In the genomic region with DNA sequence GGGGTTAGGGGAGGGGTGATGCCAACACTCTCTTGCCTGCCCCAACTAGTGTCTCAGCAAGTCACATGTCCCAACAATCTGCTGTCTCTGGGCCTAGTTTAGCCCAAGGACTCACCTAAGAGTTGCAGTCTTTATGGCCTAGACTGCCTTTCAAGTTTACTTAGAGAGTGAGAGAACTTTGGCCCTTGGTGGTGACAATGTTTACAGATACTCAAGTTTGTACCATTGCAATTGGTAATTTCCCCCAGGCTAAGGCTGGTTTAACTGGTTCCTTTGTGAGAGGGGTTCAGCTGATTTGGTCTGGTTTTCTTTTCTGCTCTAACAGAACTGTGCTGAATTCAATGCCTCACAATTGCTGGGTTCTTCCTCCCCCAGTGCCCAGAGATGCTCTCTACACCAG, we compare ENCODE assay signal across 24 cellular contexts.
DNase-seq lines count a peak whose midpoint lies in the region; TF ChIP-seq lines count a peak whose summit lies in the region.
"Had no signal": no experiment of that assay in that cellular context is flagged by ENCODE, and none has a peak within 500 bp of the region (broad histone marks: within the 10 kb centered on the region; RNA-seq: fewer than 3 reads in every experiment).

No MANE protein-coding gene starts in this region.

- H3K79me2 ChIP-seq in Karpas-422 (ENCODE audit: low read length) = no peaks in the 10 kb centered on the region

- H3K4me2 ChIP-seq in Karpas-422 (ENCODE audit: low read depth, low read length, poor library complexity, severe bottlenecking) = no peak overlapping the region

- no peaks in the 10 kb centered on the region for H3K9me2 ChIP-seq in Karpas-422 (replicated peaks; ENCODE audit: insufficient read depth, low read length)

- H3K9me3 ChIP-seq in Karpas-422 (ENCODE audit: low read length) = peaks cover 23% of the 10 kb centered on the region
- no peaks in the 10 kb centered on the region for H3K9me3 ChIP-seq in effector memory CD4-positive, alpha-beta T cell (ENCODE audit: control insufficient read depth, low read length)
- H3K9me3 ChIP-seq: Peyer's patch had no signal

- H3K4me1 ChIP-seq in Karpas-422 (ENCODE audit: low read length) = no peaks in the 10 kb centered on the region
- no peaks in the 10 kb centered on the region for H3K4me1 ChIP-seq in effector memory CD4-positive, alpha-beta T cell (ENCODE audit: control insufficient read depth, insufficient read depth, low read length, poor library complexity, severe bottlenecking)
- H3K4me1 ChIP-seq: Peyer's patch had no signal

- no peaks in the 10 kb centered on the region for H4K20me1 ChIP-seq in Karpas-422 (ENCODE audit: insufficient read depth, low read depth, low read length)

- H3K4me3 ChIP-seq in Karpas-422 (ENCODE audit: low read length) = no peak overlapping the region
- H3K4me3 ChIP-seq in epithelial cell of esophagus (ENCODE audit: low read length) = no peak overlapping the region
- H3K4me3 ChIP-seq in dorsolateral prefrontal cortex = no peak overlapping the region
- no peak overlapping the region for H3K4me3 ChIP-seq in effector memory CD4-positive, alpha-beta T cell (ENCODE audit: insufficient read depth, low read depth, low read length, poor library complexity, severe bottlenecking)
- H3K4me3 ChIP-seq: GM23248, Peyer's patch had no signal

- TF ChIP-seq CTCF in epithelial cell of esophagus (IDR thresholded peaks at IDR 0.05; ENCODE audit: insufficient read depth, low read depth, low read length, missing control alignments) (no peak), dorsolateral prefrontal cortex (IDR thresholded peaks at IDR 0.05 in 54 of 56, conservative IDR thresholded peaks at IDR 0.05 in 2 of 56; ENCODE audit: low read depth in 1 of 56, partially characterized antibody in 56 of 56) (no peak), GM10248 (IDR thresholded peaks at IDR 0.05; ENCODE audit: control extremely low read depth, extremely low read depth, low read depth, missing control alignments) (no peak)

- H3K27me3 ChIP-seq in Karpas-422 (ENCODE audit: low read length) = no peaks in the 10 kb centered on the region
- no peaks in the 10 kb centered on the region for H3K27me3 ChIP-seq in dorsolateral prefrontal cortex
- H3K27me3 ChIP-seq in effector memory CD4-positive, alpha-beta T cell (replicated peaks; ENCODE audit: control insufficient read depth, insufficient read depth, low read length, poor library complexity, severe bottlenecking) = no peaks in the 10 kb centered on the region
- H3K27me3 ChIP-seq: Peyer's patch had no signal

- H3K36me3 ChIP-seq in Karpas-422 (ENCODE audit: insufficient read depth, low read length) = no peaks in the 10 kb centered on the region
- H3K36me3 ChIP-seq in effector memory CD4-positive, alpha-beta T cell (ENCODE audit: control insufficient read depth, insufficient read depth, low read length) = no peaks in the 10 kb centered on the region
- H3K36me3 ChIP-seq: Peyer's patch had no signal

- DNase-seq in NCI-H510A (lab: John Stamatoyannopoulos, UW) (peak; percentile 17), NCI-H510A treated with DMSO at 0.1 percent for 48 hours (lab: John Stamatoyannopoulos, UW) (no peak), Karpas-422 (no peak), epithelial cell of esophagus (ENCODE audit: low read depth) (peak; percentile 38), dorsolateral prefrontal cortex (no peak), GM10248 (ENCODE audit: extremely low spot score) (no peak), NCI-H1694 treated with DMSO at 0.1 percent for 48 hours (lab: John Stamatoyannopoulos, UW) (no peak)
- DNase-seq in effector memory CD4-positive, alpha-beta T cell = no peak
- DNase-seq: 8988T; C1 segment of cervical spinal cord; Calu3; CD8-positive, alpha-beta T cell; DMS153; GM23248; H9; HFFc6; KBM-7; MV-4-11; NCI-H1105 treated with DMSO at 0.1 percent for 48 hours; NCI-H1694; NCI-H446 treated with DMSO at 0.1 percent for 48 hours; NK-92 treated with Interleukin-12 subunit alpha and Interleukin-12 subunit beta, amount 100 ng/mL, for 24 hours; Peyer's patch; T-helper 17 cell had no signal

- peak overlapping the region; percentile 68; the same call in 1 of the 2 replicates for H2AFZ ChIP-seq in Karpas-422 (ENCODE audit: low read length)
- H2AFZ ChIP-seq: GM23248 had no signal

- POLR2A ChIA-PET in GM10248 (lab: Yijun Ruan, JAX) = no interaction called here

- H3K27ac ChIP-seq in Karpas-422 (ENCODE audit: low read length) (no peak overlapping the region), dorsolateral prefrontal cortex (no peak overlapping the region)
- H3K27ac ChIP-seq in effector memory CD4-positive, alpha-beta T cell (ENCODE audit: insufficient read depth, low read length, poor library complexity, severe bottlenecking) = no peak overlapping the region
- H3K27ac ChIP-seq: GM23248, Peyer's patch had no signal

- intact Hi-C loops in dorsolateral prefrontal cortex (cut with DNase I) = no loop called here

- H3K9ac ChIP-seq in Karpas-422 (ENCODE audit: low read length) = no peak overlapping the region
- H3K9ac ChIP-seq: GM23248 had no signal

- CTCF ChIA-PET in GM10248 (lab: Yijun Ruan, JAX) = interaction anchor here (1.1 kb wide), 1 partner anchor 9 kb away, joined by 4 read pairs; no protein-coding TSS in a partner anchor

Comparison
In these comparisons a context has a peak if more than half of its experiments do, and no peak if none do; other contexts are left out.
1. DNase-seq: peak in NCI-H510A (single experiment) and epithelial cell of esophagus (single experiment); none in NCI-H510A treated with DMSO at 0.1 percent for 48 hours (single experiment), Karpas-422 (single experiment), dorsolateral prefrontal cortex (0 of 10), GM10248 (single experiment), NCI-H1694 treated with DMSO at 0.1 percent for 48 hours (single experiment) and effector memory CD4-positive, alpha-beta T cell (0 of 3).